ENCODE assay signal across 9 cellular contexts in the genomic region with DNA sequence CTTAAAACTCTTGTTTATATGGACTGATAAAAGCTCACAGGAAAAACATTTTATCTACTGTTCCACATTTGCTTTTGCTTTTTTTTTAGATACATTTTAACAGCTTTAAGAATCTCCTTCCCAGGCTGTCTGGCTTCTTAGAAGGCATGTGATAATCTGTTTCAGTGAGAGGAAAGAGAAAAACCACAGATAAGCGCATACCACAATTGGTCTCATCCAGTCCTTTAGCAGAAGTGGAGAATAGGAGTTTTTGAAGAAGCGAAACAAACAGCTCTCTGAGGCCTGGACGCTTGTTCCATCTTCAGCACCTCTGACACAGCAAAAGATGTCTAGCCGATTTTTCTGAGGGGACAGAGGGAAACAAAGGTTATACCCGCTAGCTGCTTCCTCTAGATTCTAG. TPM values are rescaled to one million over a fixed set of nuclear protein-coding genes. Genes with fewer than 3 reads are reported as not detected.
A peak's percentile ranks its signal among the peaks of the same experiment; 100 is the strongest.
DNase-seq lines count a peak whose midpoint lies in the region; ATAC-seq, FAIRE-seq and TF ChIP-seq lines count a peak whose summit lies in the region.
"Had no signal": no experiment of that assay in that cellular context is flagged by ENCODE, and none has a peak within 500 bp of the region (broad histone marks: within the 10 kb centered on the region; RNA-seq: fewer than 3 reads in every experiment).

No MANE protein-coding gene starts in this region.

- CTCF ChIA-PET in activated CD4-positive, alpha-beta T cell treated with anti-CD3 and anti-CD28 coated beads for 36 hours (lab: Charles Lee) = interaction anchor here (1.2 to 1.6 kb wide), 5 partner anchors 9 to 36 kb away, joined by 4 to 7 read pairs (median 5); no protein-coding TSS in a partner anchor

- TF ChIP-seq CTCF in astrocyte (IDR thresholded peaks at IDR 0.05; ENCODE audit: insufficient read depth, low read depth, low read length) (no peak), spleen (IDR thresholded peaks at IDR 0.05 in 8 of 11, conservative IDR thresholded peaks at IDR 0.05 in 3 of 11) (no peak), esophagus muscularis mucosa (IDR thresholded peaks at IDR 0.05) (no peak)

- WGBS in spleen, 5 donors = 26 to 39% (median 31%) methylated on average over 5 of the region's 5 CpGs
- WGBS in esophagus muscularis mucosa = 70% methylated on average over 5 of the region's 5 CpGs

- no peaks in the 10 kb centered on the region for H3K27me3 ChIP-seq in astrocyte (ENCODE audit: insufficient read depth, low read length)
- H3K27me3 ChIP-seq in spleen (replicated peaks in 1 of 7) = no peaks in the 10 kb centered on the region
- no peaks in the 10 kb centered on the region for H3K27me3 ChIP-seq in esophagus muscularis mucosa

- no peaks in the 10 kb centered on the region for H3K79me2 ChIP-seq in astrocyte (ENCODE audit: insufficient read depth, low read length)

- peak overlapping the region; percentile 82 for H3K27ac Mint-ChIP-seq in activated CD4-positive, alpha-beta T cell treated with anti-CD3 and anti-CD28 coated beads for 36 hours
- peak overlapping the region; percentile 93 for H3K27ac Mint-ChIP-seq in astrocyte (ENCODE audit: unreplicated experiment)

- intact Hi-C loops in activated CD4-positive, alpha-beta T cell treated with anti-CD3 and anti-CD28 coated beads for 36 hours (cut with DNase I, micrococcal nuclease) = loop anchor here in 1 of 2 experiments (2.0 kb wide), 1 partner anchor 46 kb away; the partner anchor contains the start of gene NPC1
- intact Hi-C loops in spleen (cut with DNase I; ENCODE audit: low total_unique reads) (no loop called here), esophagus muscularis mucosa (cut with DNase I) (no loop called here)

- TF ChIP-seq POLR2A in spleen (IDR thresholded peaks at IDR 0.05) = no peak
- no peak for TF ChIP-seq POLR2A in esophagus muscularis mucosa (IDR thresholded peaks at IDR 0.05; ENCODE audit: low read depth)

- H3K4me3 ChIP-seq in astrocyte (ENCODE audit: insufficient read depth, low read depth, low read length) (no peak overlapping the region), spleen (no peak overlapping the region), esophagus muscularis mucosa (no peak overlapping the region)

- H3K36me3 ChIP-seq in astrocyte (ENCODE audit: insufficient read depth, low read length) = peaks cover 40% of the 10 kb centered on the region
- peaks cover 0 to 100% (median 85%) of the 10 kb centered on the region in 6 donors for H3K36me3 ChIP-seq in spleen
- H3K36me3 ChIP-seq in esophagus muscularis mucosa = peaks cover 91 to 100% (median 97%) of the 10 kb centered on the region in 4 donors

- peak overlapping the region; percentile 5 for H3K27ac ChIP-seq in astrocyte (ENCODE audit: low read depth, low read length)
- H3K27ac ChIP-seq in spleen = peak overlapping the region; percentile 15 to 81 (median 62)
- H3K27ac ChIP-seq in esophagus muscularis mucosa (replicated peaks in 1 of 4) = no peak overlapping the region

- no peak for TF ChIP-seq EP300 in esophagus muscularis mucosa (IDR thresholded peaks at IDR 0.05)

- peaks cover 65% of the 10 kb centered on the region for H3K36me3 Mint-ChIP-seq in activated CD4-positive, alpha-beta T cell treated with anti-CD3 and anti-CD28 coated beads for 36 hours (ENCODE audit: low read depth)
- peaks cover 36% of the 10 kb centered on the region for H3K36me3 Mint-ChIP-seq in astrocyte (ENCODE audit: low read depth, unreplicated experiment)

- peak; percentile 74 for ATAC-seq in activated CD4-positive, alpha-beta T cell treated with anti-CD3 and anti-CD28 coated beads for 36 hours
- peak; percentile 55 for ATAC-seq in HG03457 (IDR thresholded peaks at IDR 0.05; ENCODE audit: unreplicated experiment)

- POLR2A ChIA-PET in activated CD4-positive, alpha-beta T cell treated with anti-CD3 and anti-CD28 coated beads for 36 hours (lab: Charles Lee) = interaction anchor here (0.6 kb wide), 1 partner anchor 255 kb away, joined by 3 read pairs; no protein-coding TSS in a partner anchor

- H3K9me3 Mint-ChIP-seq in activated CD4-positive, alpha-beta T cell treated with anti-CD3 and anti-CD28 coated beads for 36 hours (ENCODE audit: low read depth) = no peaks in the 10 kb centered on the region
- H3K9me3 Mint-ChIP-seq in astrocyte (ENCODE audit: unreplicated experiment) = no peaks in the 10 kb centered on the region

- peak; percentile 10 for DNase-seq in activated CD4-positive, alpha-beta T cell treated with anti-CD3 and anti-CD28 coated beads for 36 hours
- DNase-seq in activated CD4-positive, alpha-beta T cell treated with anti-CD3 and anti-CD28 coated beads, Interleukin-2, amount 50 U/mL, for 1 hour = no peak
- DNase-seq in astrocyte (ENCODE audit: low read depth) (peak; percentile 78), spleen (no peak), esophagus muscularis mucosa (ENCODE audit: extremely low spot score) (no peak), HuH-7 (ENCODE audit: low spot score) (no peak), dedifferentiated amniotic fluid mesenchymal stem cell (ENCODE audit: extremely low spot score) (no peak)

- H3K9me3 ChIP-seq in astrocyte (ENCODE audit: insufficient read depth, low read depth, low read length) (no peaks in the 10 kb centered on the region), spleen (no peaks in the 10 kb centered on the region), esophagus muscularis mucosa (no peaks in the 10 kb centered on the region)

- FAIRE-seq in astrocyte (lab: Jason Lieb, UNC) = peak; percentile 9
- FAIRE-seq: A204.1 had no signal

- H3K4me2 ChIP-seq in astrocyte (ENCODE audit: low read length) = no peak overlapping the region

- no peaks in the 10 kb centered on the region for H4K20me1 ChIP-seq in astrocyte (ENCODE audit: insufficient read depth, low read length)

- peaks cover 31% of the 10 kb centered on the region for H3K4me1 Mint-ChIP-seq in activated CD4-positive, alpha-beta T cell treated with anti-CD3 and anti-CD28 coated beads for 36 hours
- H3K4me1 Mint-ChIP-seq in astrocyte (ENCODE audit: low read depth, unreplicated experiment) = peaks cover 54% of the 10 kb centered on the region

- no peak overlapping the region for H3K9ac ChIP-seq in astrocyte (ENCODE audit: low read length)

- H3K27me3 Mint-ChIP-seq in activated CD4-positive, alpha-beta T cell treated with anti-CD3 and anti-CD28 coated beads for 36 hours = no peaks in the 10 kb centered on the region
- H3K27me3 Mint-ChIP-seq in astrocyte (ENCODE audit: low read depth, unreplicated experiment) = no peaks in the 10 kb centered on the region

- H3K4me1 ChIP-seq in astrocyte (ENCODE audit: insufficient read depth, low read length) (no peaks in the 10 kb centered on the region), spleen (peaks cover 24 to 49% (median 36%) of the 10 kb centered on the region in 6 donors), esophagus muscularis mucosa (no peaks in the 10 kb centered on the region)

- H3K4me3 Mint-ChIP-seq in activated CD4-positive, alpha-beta T cell treated with anti-CD3 and anti-CD28 coated beads for 36 hours = peak overlapping the region; percentile 15
- H3K4me3 Mint-ChIP-seq in astrocyte (ENCODE audit: unreplicated experiment) = no peak overlapping the region

- H2AFZ ChIP-seq in astrocyte (ENCODE audit: low read depth, low read length) = no peak overlapping the region

RNA-seq across cellular contexts. Expression of gene RMC1, which starts 37.6 kb away (rescaled TPM):
- 10 to 100 TPM; 28.7 to 29.8 TPM for total RNA-seq in activated CD4-positive, alpha-beta T cell treated with anti-CD3 and anti-CD28 coated beads for 36 hours
- 25.2 and 28.3 TPM in 2 replicates for total RNA-seq in astrocyte
- total RNA-seq in spleen = 10 to 100 TPM; 29.5 to 55.9 (median 43.6) TPM
- polyA plus RNA-seq in spleen = 10 to 100 TPM; 42.0 to 74.7 (median 47.5) TPM
- total RNA-seq in esophagus muscularis mucosa = 10 to 100 TPM; 24.9 to 41.0 (median 31.0) TPM

RNA-seq across cellular contexts. Expression of gene NPC1, which starts 45.4 kb away (rescaled TPM):
- 10 to 100 TPM; 21.6 to 29.2 TPM for total RNA-seq in activated CD4-positive, alpha-beta T cell treated with anti-CD3 and anti-CD28 coated beads for 36 hours
- total RNA-seq in astrocyte (36.7 and 42.4 TPM in 2 replicates), spleen (10 to 100 TPM; 47.2 to 84.2 (median 68.9) TPM), esophagus muscularis mucosa (10 to 100 TPM; 39.9 to 63.7 (median 45.6) TPM)
- polyA plus RNA-seq in spleen = 10 to 100 TPM in 2 of 3 donors, 1 to 10 TPM in 1; 8.1 to 13.3 (median 11.2) TPM

Comparison
In these comparisons a context has a peak if more than half of its experiments do, and no peak if none do; other contexts are left out.
1. DNase-seq: peak in activated CD4-positive, alpha-beta T cell treated with anti-CD3 and anti-CD28 coated beads for 36 hours (single experiment) and astrocyte (single experiment); none in activated CD4-positive, alpha-beta T cell treated with anti-CD3 and anti-CD28 coated beads, Interleukin-2, amount 50 U/mL, for 1 hour (single experiment), spleen (single experiment), esophagus muscularis mucosa (single experiment), HuH-7 (single experiment) and dedifferentiated amniotic fluid mesenchymal stem cell (single experiment).
2. H3K27ac ChIP-seq: peak in astrocyte (single experiment) and spleen (8 of 8); none in esophagus muscularis mucosa (0 of 4).